21 cellular contexts compared by ENCODE assay signal in genomic region chr1:180153032-180153431, GRCh38. TPM values are rescaled to one million over a fixed set of nuclear protein-coding genes. Genes with fewer than 3 reads are reported as not detected.
DNase-seq lines count a peak whose midpoint lies in the region; ATAC-seq, FAIRE-seq and TF ChIP-seq lines count a peak whose summit lies in the region.
"Had no signal": no experiment of that assay in that cellular context is flagged by ENCODE, and none has a peak within 500 bp of the region (broad histone marks: within the 10 kb centered on the region; RNA-seq: fewer than 3 reads in every experiment).

No MANE protein-coding gene starts in this region.

- no peak overlapping the region for H3K18ac ChIP-seq in H9 (ENCODE audit: insufficient read length, low read depth, low read length)

- H3K4me1 ChIP-seq in H9 (ENCODE audit: insufficient read depth, low read length): no peaks in the 10 kb centered on the region; the same call in 1 of the 2 replicates
- H3K4me1 ChIP-seq in K562 (replicated peaks in 1 of 2; ENCODE audit: control insufficient read depth in 2 of 2, insufficient read depth in 2 of 2, low read length in 2 of 2): peaks cover 33 to 37% of the 10 kb centered on the region in 2 experiments

- no peak for ATAC-seq in K562
- ATAC-seq: body of pancreas; lower lobe of right lung; stimulated activated naive B cell treated with anti-CD40 and anti-IgM and Interleukin-4, amounts not matched to agents 10 μg/mL and 1 μg/mL and 100 μg/mL, for 72 hours had no signal

- H4K20me1 ChIP-seq in H9 (ENCODE audit: control insufficient read depth, insufficient read depth, insufficient read length) (no peaks in the 10 kb centered on the region), K562 (replicated peaks; ENCODE audit: control insufficient read depth, insufficient read depth, low read length) (peaks cover 8% of the 10 kb centered on the region; the same call in 1 of the 2 replicates)

- no peak for DNase-seq in activated CD4-positive, alpha-beta memory T cell treated with anti-CD3 and anti-CD28 coated beads, Interleukin-2, amount 10 ng/mL, durations not matched to agents 7 days and 5 days
- no peak for DNase-seq in activated CD4-positive, alpha-beta memory T cell treated with anti-CD3 and anti-CD28 coated beads for 36 hours
- DNase-seq in H9: no peak
- no peak for DNase-seq in K562 (ENCODE audit: extremely low read depth in 1 of 4, low spot score in 3 of 4)
- DNase-seq in nephron progenitor cell: no peak
- DNase-seq in NCI-H345 treated with DMSO at 0.1 percent for 48 hours (lab: John Stamatoyannopoulos, UW; ENCODE audit: unreplicated experiment): no peak
- DNase-seq in iPS-NIHi11 (ENCODE audit: low spot score): no peak
- no peak for DNase-seq in AG08396 (ENCODE audit: low spot score)
- DNase-seq: activated naive CD4-positive, alpha-beta T cell treated with Interleukin-2 at 50 U/mL for 16 hours; body of pancreas; dermis blood vessel endothelial cell; DMS79; lower lobe of right lung; NCI-H1694; NCI-H345; retina; stimulated activated naive B cell treated with anti-CD40 and anti-IgM and Interleukin-4, amounts not matched to agents 10 μg/mL and 1 μg/mL and 100 μg/mL, for 72 hours; transverse colon had no signal

- H3K56ac ChIP-seq in H9 (ENCODE audit: insufficient read length, low read depth, low read length): no peak overlapping the region

- H2BK15ac ChIP-seq in H9 (ENCODE audit: low read depth, low read length): no peak overlapping the region

- H3K14ac ChIP-seq in H9 (ENCODE audit: insufficient read depth, low read length): no peak overlapping the region

- no peaks in the 10 kb centered on the region for H3K9me1 ChIP-seq in K562 (ENCODE audit: control insufficient read depth, insufficient read depth, low read length)

- peaks cover 28% of the 10 kb centered on the region for H3K4me1 Mint-ChIP-seq in activated CD4-positive, alpha-beta memory T cell treated with anti-CD3 and anti-CD28 coated beads, Interleukin-2, amount 10 ng/mL, durations not matched to agents 7 days and 5 days
- H3K4me1 Mint-ChIP-seq in activated CD4-positive, alpha-beta memory T cell treated with anti-CD3 and anti-CD28 coated beads for 36 hours (ENCODE audit: low read depth): peaks cover 23% of the 10 kb centered on the region
- H3K4me1 Mint-ChIP-seq in H9: peaks cover 14 to 22% of the 10 kb centered on the region in 2 experiments
- peaks cover 37% of the 10 kb centered on the region for H3K4me1 Mint-ChIP-seq in nephron progenitor cell

- H3K27me3 Mint-ChIP-seq in activated CD4-positive, alpha-beta memory T cell treated with anti-CD3 and anti-CD28 coated beads, Interleukin-2, amount 10 ng/mL, durations not matched to agents 7 days and 5 days: no peaks in the 10 kb centered on the region
- H3K27me3 Mint-ChIP-seq in activated CD4-positive, alpha-beta memory T cell treated with anti-CD3 and anti-CD28 coated beads for 36 hours: no peaks in the 10 kb centered on the region
- H3K27me3 Mint-ChIP-seq in H9 (ENCODE audit: low read depth): peaks cover 29% of the 10 kb centered on the region
- peaks cover 32% of the 10 kb centered on the region for H3K27me3 Mint-ChIP-seq in nephron progenitor cell (ENCODE audit: low read depth, poor library complexity)

- no peak for TF ChIP-seq RAD21 in K562 (CRISPR knock-in tag; conservative IDR thresholded peaks at IDR 0.05 in 1 of 2, IDR thresholded peaks at IDR 0.05 in 1 of 2)

- CTCF ChIA-PET in activated CD4-positive, alpha-beta memory T cell treated with anti-CD3 and anti-CD28 coated beads, Interleukin-2, amount 10 ng/mL, durations not matched to agents 7 days and 5 days (lab: Charles Lee): interaction anchor here (2.0 to 4.2 kb wide), 2 partner anchors 16 to 26 kb away, joined by 7 to 23 read pairs; no protein-coding TSS in a partner anchor
- CTCF ChIA-PET in activated CD4-positive, alpha-beta memory T cell treated with anti-CD3 and anti-CD28 coated beads for 36 hours (lab: Charles Lee): interaction anchor here (1.2 to 2.1 kb wide), 2 partner anchors 15 to 27 kb away, joined by 3 to 10 read pairs; no protein-coding TSS in a partner anchor
- CTCF ChIA-PET in K562 (lab: Yijun Ruan, JAX; ENCODE audit: low intra/inter-chr PET ratio): no interaction called here

- H3K27ac ChIP-seq in H9 (ENCODE audit: insufficient read length, low read depth, low read length): no peak overlapping the region
- H3K27ac ChIP-seq in K562 (ENCODE audit: extremely low read depth, low read depth, low read length): no peak overlapping the region
- H3K27ac ChIP-seq: body of pancreas, lower lobe of right lung had no signal

- in situ Hi-C loops in K562 (cut with MboI): no loop called here

- no peaks in the 10 kb centered on the region for H3K79me1 ChIP-seq in H9 (ENCODE audit: insufficient read depth, low read depth, low read length, poor library complexity, severe bottlenecking)

- POLR2A ChIA-PET in activated CD4-positive, alpha-beta memory T cell treated with anti-CD3 and anti-CD28 coated beads, Interleukin-2, amount 10 ng/mL, durations not matched to agents 7 days and 5 days (lab: Charles Lee): interaction anchor here (3.5 kb wide), 1 partner anchor 270 kb away, joined by 32 read pairs; the partner anchor contains the start of gene TOR1AIP1
- POLR2A ChIA-PET in activated CD4-positive, alpha-beta memory T cell treated with anti-CD3 and anti-CD28 coated beads for 36 hours (lab: Charles Lee): no interaction called here
- POLR2A ChIA-PET in K562 (lab: Yijun Ruan, JAX): interaction anchor here (0.9 to 1.1 kb wide), 3 partner anchors 12 to 18 kb away, joined by 3 to 4 read pairs (median 3); no protein-coding TSS in a partner anchor

- BruUV-seq in K562 (replicated peaks; lab: Mats Ljungman, UMichigan): no TSS peak

- H2BK5ac ChIP-seq in H9 (ENCODE audit: insufficient read length, low read length): no peak overlapping the region

- H3K4me2 ChIP-seq in H9 (ENCODE audit: insufficient read depth, insufficient read length, low read length) (no peak overlapping the region), K562 (ENCODE audit: insufficient read depth, low read length) (peak overlapping the region; percentile 32; the same call in 1 of the 2 replicates)

- H4K91ac ChIP-seq in H9 (ENCODE audit: insufficient read length, low read depth, low read length): no peak overlapping the region

- H4K8ac ChIP-seq in H9 (replicated peaks; ENCODE audit: insufficient read length, low read depth, low read length): no peak overlapping the region

- H3K36me3 ChIP-seq in K562 (ENCODE audit: control insufficient read depth, insufficient read depth, low read length): no peaks in the 10 kb centered on the region
- H3K36me3 ChIP-seq: esophagus muscularis mucosa, lower lobe of right lung, transverse colon had no signal

- no peak overlapping the region for H3K4me3 ChIP-seq in K562
- H3K4me3 ChIP-seq: body of pancreas had no signal

- no peak overlapping the region for H2BK12ac ChIP-seq in H9 (ENCODE audit: insufficient read length, low read depth, low read length)

- peaks cover 8% of the 10 kb centered on the region for H3K23me2 ChIP-seq in H9 (ENCODE audit: insufficient read length, low read depth, low read length, poor library complexity, severe bottlenecking)

- H3K36me3 Mint-ChIP-seq in activated CD4-positive, alpha-beta memory T cell treated with anti-CD3 and anti-CD28 coated beads, Interleukin-2, amount 10 ng/mL, durations not matched to agents 7 days and 5 days (ENCODE audit: low read depth): peaks cover 6% of the 10 kb centered on the region
- no peaks in the 10 kb centered on the region for H3K36me3 Mint-ChIP-seq in activated CD4-positive, alpha-beta memory T cell treated with anti-CD3 and anti-CD28 coated beads for 36 hours
- no peaks in the 10 kb centered on the region; a peak in 1 of 7 replicates for H3K36me3 Mint-ChIP-seq in H9 (ENCODE audit: insufficient read depth in 1 of 3, low read depth in 3 of 3)
- H3K36me3 Mint-ChIP-seq in nephron progenitor cell (ENCODE audit: low read depth): no peaks in the 10 kb centered on the region

- H2AK5ac ChIP-seq in H9 (ENCODE audit: insufficient read length, low read length): no peak overlapping the region

- FAIRE-seq in K562 (lab: Jason Lieb, UNC): no peak
- FAIRE-seq: A204.1, HTR-8/SVneo had no signal

- no peak overlapping the region for H4K5ac ChIP-seq in H9 (ENCODE audit: insufficient read length, low read depth, low read length)

- no peak for TF ChIP-seq POLR2A in K562 (conservative IDR thresholded peaks at IDR 0.05)

- no peaks in the 10 kb centered on the region for H3K9me3 Mint-ChIP-seq in activated CD4-positive, alpha-beta memory T cell treated with anti-CD3 and anti-CD28 coated beads, Interleukin-2, amount 10 ng/mL, durations not matched to agents 7 days and 5 days
- no peaks in the 10 kb centered on the region for H3K9me3 Mint-ChIP-seq in activated CD4-positive, alpha-beta memory T cell treated with anti-CD3 and anti-CD28 coated beads for 36 hours
- H3K9me3 Mint-ChIP-seq in H9 (no peaks in the 10 kb centered on the region), nephron progenitor cell (no peaks in the 10 kb centered on the region)
- H3K9me3 Mint-ChIP-seq: stimulated activated naive B cell treated with anti-CD40 and anti-IgM and Interleukin-4, amounts not matched to agents 10 μg/mL and 1 μg/mL and 100 μg/mL, for 72 hours had no signal

- no peak for TF ChIP-seq CTCF in H9 (conservative IDR thresholded peaks at IDR 0.05)
- no peak for TF ChIP-seq CTCF in K562 (IDR thresholded peaks at IDR 0.05 in 2 of 3, conservative IDR thresholded peaks at IDR 0.05 in 1 of 3; ENCODE audit: insufficient read depth in 2 of 3, low read depth in 1 of 3, low read length in 3 of 3)
- no peak for TF ChIP-seq CTCF in nephron progenitor cell (IDR thresholded peaks at IDR 0.05)

- no peak overlapping the region for H3K27ac Mint-ChIP-seq in activated CD4-positive, alpha-beta memory T cell treated with anti-CD3 and anti-CD28 coated beads, Interleukin-2, amount 10 ng/mL, durations not matched to agents 7 days and 5 days
- no peak overlapping the region for H3K27ac Mint-ChIP-seq in activated CD4-positive, alpha-beta memory T cell treated with anti-CD3 and anti-CD28 coated beads for 36 hours
- H3K27ac Mint-ChIP-seq in H9 (no peak overlapping the region), nephron progenitor cell (no peak overlapping the region)
- H3K27ac Mint-ChIP-seq: stimulated activated naive B cell treated with anti-CD40 and anti-IgM and Interleukin-4, amounts not matched to agents 10 μg/mL and 1 μg/mL and 100 μg/mL, for 72 hours had no signal

- intact Hi-C loops in activated CD4-positive, alpha-beta memory T cell treated with anti-CD3 and anti-CD28 coated beads for 36 hours (cut with micrococcal nuclease): loop anchor here (10.0 kb wide), 1 partner anchor 338 kb away; no protein-coding TSS in a partner anchor
- intact Hi-C loops in K562 (cut with micrococcal nuclease): no loop called here

- no peaks in the 10 kb centered on the region; the same call in none of the 2 replicates for H3K27me3 ChIP-seq in H9 (ENCODE audit: insufficient read depth, low read length)
- H3K27me3 ChIP-seq in K562 (ENCODE audit: control insufficient read depth in 2 of 2, insufficient read depth in 2 of 2, low read length in 2 of 2): no peaks in the 10 kb centered on the region
- H3K27me3 ChIP-seq: body of pancreas, transverse colon had no signal

- H2BK120ac ChIP-seq in H9 (ENCODE audit: low read depth, low read length, poor library complexity, severe bottlenecking): no peak overlapping the region

- H3K9me3 ChIP-seq in H9 (ENCODE audit: control insufficient read depth, low read depth, low read length) (no peaks in the 10 kb centered on the region), K562 (replicated peaks; ENCODE audit: control insufficient read depth, insufficient read depth, low read depth, low read length) (no peaks in the 10 kb centered on the region)
- H3K9me3 ChIP-seq: body of pancreas, esophagus muscularis mucosa, lower lobe of right lung, transverse colon had no signal

- peak overlapping the region; percentile 16 for H3K4me3 Mint-ChIP-seq in activated CD4-positive, alpha-beta memory T cell treated with anti-CD3 and anti-CD28 coated beads, Interleukin-2, amount 10 ng/mL, durations not matched to agents 7 days and 5 days
- H3K4me3 Mint-ChIP-seq in activated CD4-positive, alpha-beta memory T cell treated with anti-CD3 and anti-CD28 coated beads for 36 hours: no peak overlapping the region
- H3K4me3 Mint-ChIP-seq in H9: peak overlapping the region; percentile 27 to 88; a peak in 4 of 5 replicates
- peak overlapping the region; percentile 94 for H3K4me3 Mint-ChIP-seq in nephron progenitor cell

- WGBS in H9 (ENCODE audit: extremely low coverage, insufficient read length, low lambda C conversion rate): no CpG with 5 or more reads among the region's 5 CpGs
- 67% methylated on average over 5 of the region's 5 CpGs for WGBS in K562 (ENCODE audit: insufficient coverage, low coverage, missing lambda C conversion rate)

- no peak overlapping the region for H3T11ph ChIP-seq in H9 (ENCODE audit: low read length)

- H3K4ac ChIP-seq in H9 (ENCODE audit: low read depth, low read length): no peak overlapping the region

- H3K23ac ChIP-seq in H9 (ENCODE audit: insufficient read length, low read depth, low read length): no peak overlapping the region

- no peak overlapping the region for H2AFZ ChIP-seq in H9 (ENCODE audit: low read length)
- peak overlapping the region; percentile 73 for H2AFZ ChIP-seq in K562 (ENCODE audit: low read depth, low read length)

- H3K9ac ChIP-seq in H9 (ENCODE audit: extremely low read depth, insufficient read length, low read length) (no peak overlapping the region), K562 (ENCODE audit: insufficient read depth in 1 of 2, low read depth in 2 of 2, low read length in 2 of 2) (peak overlapping the region in 1 of 2 experiments; percentile 1; a peak in 1 of 4 replicates)

- H3K79me2 ChIP-seq in H9 (ENCODE audit: insufficient read depth, low read length) (peaks cover 3% of the 10 kb centered on the region; the same call in 1 of the 2 replicates), K562 (ENCODE audit: control insufficient read depth, insufficient read depth, low read length) (peaks cover 10% of the 10 kb centered on the region)

- TF ChIP-seq EP300 in K562 (IDR thresholded peaks at IDR 0.05; ENCODE audit: low read length): no peak

- no peak overlapping the region for H2BK20ac ChIP-seq in H9 (ENCODE audit: low read depth, low read length, poor library complexity, severe bottlenecking)

RNA-seq across cellular contexts. Expression of gene QSOX1, which starts 1.6 kb away (rescaled TPM):
- 10 to 100 TPM; 28.9 to 35.1 TPM for total RNA-seq in activated CD4-positive, alpha-beta memory T cell treated with anti-CD3 and anti-CD28 coated beads, Interleukin-2, amount 10 ng/mL, durations not matched to agents 7 days and 5 days
- 10 to 100 TPM; 40.3 to 42.4 TPM for total RNA-seq in activated CD4-positive, alpha-beta memory T cell treated with anti-CD3 and anti-CD28 coated beads for 36 hours
- total RNA-seq in H9 (2021) (76.5 and 79.2 TPM in 2 replicates), K562 (2014; rRNA removed) (21.4 and 33.2 TPM in 2 replicates), K562 (2014; rRNA removed; fragmentation: Illumina TruSeq; extraction: Trizol) (10.2 and 11.4 TPM in 2 replicates), K562 (2015; rRNA removed; fragmentation: Illumina TruSeq; extraction: Trizol) (11.0 and 11.7 TPM in 2 replicates), K562 (2021) (47.8 and 53.1 TPM in 2 replicates)
- 19.7 and 43.6 TPM in 2 replicates for total RNA-seq in K562 (2011; cell fraction: chromatin; rRNA removed; ENCODE audit: low replicate concordance)
- total RNA-seq in K562 (2011; cell fraction: nucleolus; rRNA removed): 60.0 and 64.2 TPM in 2 replicates
- total RNA-seq in K562 (2011; cell fraction: nucleoplasm; rRNA removed): 56.8 and 59.6 TPM in 2 replicates
- polyA plus RNA-seq in K562 (2011; rRNA removed) (15.0 and 36.5 TPM in 2 replicates), K562 (2014; fragmentation: Illumina TruSeq; extraction: Trizol) (23.9 and 28.3 TPM in 2 replicates), K562 (2014; fragmentation: Nextera tagmentation; extraction: Ambion mirVana) (1 to 10 TPM; 4.0 to 4.6 TPM), K562 (2014; rRNA removed) (21.5 and 24.8 TPM in 2 replicates)
- 25.2 and 25.3 TPM in 2 replicates for polyA plus RNA-seq in K562 (2011; cell fraction: cytosol; rRNA removed)
- polyA plus RNA-seq in K562 (2011; cell fraction: nucleus; rRNA removed): 33.0 and 35.8 TPM in 2 replicates
- polyA plus RNA-seq in K562 (2012): 38.9 and 76.2 TPM in 2 replicates
- polyA minus RNA-seq in K562 (2011; rRNA and poly(A)+ RNA removed): 8.6 and 10.8 TPM in 2 replicates
- 10.2 and 18.2 TPM in 2 replicates for polyA minus RNA-seq in K562 (2011; cell fraction: cytosol; rRNA and poly(A)+ RNA removed)
- 7.5 and 7.6 TPM in 2 replicates for polyA minus RNA-seq in K562 (2011; cell fraction: nucleus; rRNA and poly(A)+ RNA removed)
